In genomic region chr17:47879028-47879585, GRCh38 we compare ENCODE assay signal across 20 cellular contexts. TPM values are rescaled to one million over a fixed set of nuclear protein-coding genes. Genes with fewer than 3 reads are reported as not detected.
A peak's percentile ranks its signal among the peaks of the same experiment; 100 is the strongest.
DNase-seq lines count a peak whose midpoint lies in the region; ATAC-seq and TF ChIP-seq lines count a peak whose summit lies in the region.
"Had no signal": no experiment of that assay in that cellular context is flagged by ENCODE, and none has a peak within 500 bp of the region (broad histone marks: within the 10 kb centered on the region; RNA-seq: fewer than 3 reads in every experiment).

No MANE protein-coding gene starts in this region.

- ATAC-seq in GM18873 (IDR thresholded peaks at IDR 0.05; ENCODE audit: low FRiP score, unreplicated experiment): no peak

- no peaks in the 10 kb centered on the region for H3K9me3 ChIP-seq in cardiac muscle cell (ENCODE audit: low read depth)
- no peaks in the 10 kb centered on the region for H3K9me3 ChIP-seq in left ventricle myocardium inferior (replicated peaks)
- H3K9me3 ChIP-seq: BE2C, transverse colon had no signal

- DNase-seq in cardiac muscle cell (ENCODE audit: low read depth in 1 of 2, low spot score in 1 of 2) (no peak), left ventricle myocardium inferior (no peak), RPMI7951 (ENCODE audit: low read depth) (peak; percentile 56), kidney epithelial cell (ENCODE audit: low read depth) (peak; percentile 47), GM13977 (ENCODE audit: low spot score) (no peak), cerebellar nuclear complex (lab: John Stamatoyannopoulos, UW) (no peak), 8988T (no peak)
- DNase-seq: activated CD4-positive, alpha-beta T cell treated with anti-CD3 and anti-CD28 coated beads, Interleukin-2, amount 50 U/mL, for 4 hours; activated gamma-delta T cell treated with Interleukin-2 at 50 U/mL for 16 hours; BE2C; DMS79 treated with DMSO at 0.1 percent for 48 hours; head of caudate nucleus; kidney; NCI-H1694 treated with DMSO at 0.1 percent for 48 hours; transverse colon had no signal

- peak overlapping the region; percentile 26 for H3K27ac ChIP-seq in cardiac muscle cell
- no peak overlapping the region for H3K27ac ChIP-seq in left ventricle myocardium inferior (replicated peaks)
- H3K27ac ChIP-seq: epithelial cell of prostate, transverse colon had no signal

- H3K4me3 ChIP-seq in cardiac muscle cell: no peak overlapping the region
- no peak overlapping the region for H3K4me3 ChIP-seq in left ventricle myocardium inferior
- no peak overlapping the region for H3K4me3 ChIP-seq in kidney epithelial cell (ENCODE audit: low read depth, low read length)
- H3K4me3 ChIP-seq: transverse colon had no signal

- TF ChIP-seq CTCF in cardiac muscle cell (IDR thresholded peaks at IDR 0.05; ENCODE audit: low read depth, low read length): no peak
- TF ChIP-seq CTCF in left ventricle myocardium inferior (IDR thresholded peaks at IDR 0.05; ENCODE audit: borderline replicate concordance): no peak
- TF ChIP-seq CTCF in kidney epithelial cell (IDR thresholded peaks at IDR 0.05; ENCODE audit: insufficient read depth, low read length, poor library complexity, severe bottlenecking): no peak
- TF ChIP-seq CTCF in GM13977 (IDR thresholded peaks at IDR 0.05; ENCODE audit: extremely low read depth, insufficient read depth, missing control alignments): no peak

- H3K36me3 ChIP-seq in cardiac muscle cell: no peaks in the 10 kb centered on the region
- no peaks in the 10 kb centered on the region for H3K36me3 ChIP-seq in left ventricle myocardium inferior
- no peaks in the 10 kb centered on the region for H3K36me3 ChIP-seq in kidney epithelial cell (ENCODE audit: control insufficient read depth, insufficient read depth, low read length)
- H3K36me3 ChIP-seq: BE2C, transverse colon had no signal

- H3K27me3 ChIP-seq in cardiac muscle cell (no peaks in the 10 kb centered on the region), left ventricle myocardium inferior (ENCODE audit: low read depth) (peaks cover 69% of the 10 kb centered on the region), kidney epithelial cell (ENCODE audit: control insufficient read depth, insufficient read depth, low read length) (peaks cover 2% of the 10 kb centered on the region)

- in situ Hi-C loops in GM13977 (cut with MboI; ENCODE audit: low pct_unique_long_range_greater_than_20kb, low sequenced_read_pairs, unreplicated experiment): no loop called here

- H3K4me1 ChIP-seq in cardiac muscle cell (ENCODE audit: low read depth) (peaks cover 22% of the 10 kb centered on the region), left ventricle myocardium inferior (peaks cover 11% of the 10 kb centered on the region)
- H3K4me1 ChIP-seq: BE2C had no signal

- intact Hi-C loops in left ventricle myocardium inferior (cut with micrococcal nuclease): no loop called here

RNA-seq across cellular contexts. Expression of gene SP2, which starts 16.9 kb away (rescaled TPM):
- total RNA-seq in cardiac muscle cell: 3.7 and 3.9 TPM in 2 replicates
- 6.9 and 10.5 TPM in 2 replicates for polyA plus RNA-seq in cardiac muscle cell
- 13.9 TPM for total RNA-seq in left ventricle myocardium inferior
- 0.98 and 1.6 TPM in 2 replicates for total RNA-seq in RPMI7951 (2014; rRNA removed; shearing (Covaris generic))
- total RNA-seq in kidney epithelial cell: 2.2 and 5.1 TPM in 2 replicates

RNA-seq across cellular contexts. Expression of gene SP6, which starts 28.1 kb away (rescaled TPM):
- 5.8 and 6.3 TPM in 2 replicates for total RNA-seq in cardiac muscle cell
- polyA plus RNA-seq in cardiac muscle cell: 4.6 and 5.0 TPM in 2 replicates
- 0.16 TPM for total RNA-seq in left ventricle myocardium inferior
- not detected in 2 replicates for total RNA-seq in RPMI7951 (2014; rRNA removed; shearing (Covaris generic))
- total RNA-seq in kidney epithelial cell: 0.62 and 2.5 TPM in 2 replicates
- total RNA-seq: T-helper 2 cell treated with Interferon-gamma antibody and Interleukin-4, amounts not matched to agents 100 ng/mL and 5 ng/mL, for 36 hours had no signal
- polyA plus RNA-seq: IgD-negative memory B cell had no signal

RNA-seq across cellular contexts. Expression of gene SCRN2, which starts 38.0 kb away (rescaled TPM):
- total RNA-seq in cardiac muscle cell (101 and 149 TPM in 2 replicates), left ventricle myocardium inferior (27.1 TPM), kidney epithelial cell (30.1 and 31.7 TPM in 2 replicates)
- 139 and 179 TPM in 2 replicates for polyA plus RNA-seq in cardiac muscle cell
- 17.8 and 18.4 TPM in 2 replicates for total RNA-seq in RPMI7951 (2014; rRNA removed; shearing (Covaris generic))

RNA-seq across cellular contexts. Expression of gene LRRC46, which starts 47.6 kb away (rescaled TPM):
- total RNA-seq in cardiac muscle cell: 0.46 TPM in 1 of 2 replicates, not detected in the other
- polyA plus RNA-seq in cardiac muscle cell: 1.9 and 2.5 TPM in 2 replicates
- total RNA-seq in left ventricle myocardium inferior: 0.63 TPM
- total RNA-seq in RPMI7951 (2014; rRNA removed; shearing (Covaris generic)): 0.10 TPM in 1 of 2 replicates, not detected in the other
- 0.38 and 0.41 TPM in 2 replicates for total RNA-seq in kidney epithelial cell
- total RNA-seq: pulmonary artery endothelial cell had no signal

RNA-seq across cellular contexts. Expression of gene MRPL10, which starts 47.8 kb away (rescaled TPM):
- total RNA-seq in cardiac muscle cell (79.1 and 87.1 TPM in 2 replicates), left ventricle myocardium inferior (60.5 TPM), kidney epithelial cell (59.7 and 60.1 TPM in 2 replicates)
- 70.0 and 108 TPM in 2 replicates for polyA plus RNA-seq in cardiac muscle cell
- 30.4 and 35.8 TPM in 2 replicates for total RNA-seq in RPMI7951 (2014; rRNA removed; shearing (Covaris generic))

Comparison
In these comparisons a context has a peak if more than half of its experiments do, and no peak if none do; other contexts are left out.
1. DNase-seq: peak in RPMI7951 (single experiment) and kidney epithelial cell (single experiment); none in cardiac muscle cell (0 of 2), left ventricle myocardium inferior (single experiment), GM13977 (single experiment), cerebellar nuclear complex (0 of 2) and 8988T (single experiment).